Comparison of ENCODE assay signal across 1 cellular context in genomic region chr7:102935450-102936110, GRCh38.
A peak's percentile ranks its signal among the peaks of the same experiment; 100 is the strongest.
TF ChIP-seq lines count a peak whose summit lies in the region.

No MANE protein-coding gene starts in this region.

TF ChIP-seq in K562, 482 proteins besides CTCF, POLR2A, EP300 and RAD21:
- TF ChIP-seq NFXL1 (CRISPR knock-in tag; IDR thresholded peaks at IDR 0.05): no peak
- TF ChIP-seq NUFIP1 (IDR thresholded peaks at IDR 0.05; ENCODE audit: partially characterized antibody): no peak
- peak in 1 of 2 experiments; percentile 86; a peak in 2 of 4 replicates for TF ChIP-seq RCOR1 (IDR thresholded peaks at IDR 0.05; ENCODE audit: borderline replicate concordance in 1 of 2, low read depth in 2 of 2, low read length in 2 of 2)
- no peak for TF ChIP-seq HNRNPUL1 (IDR thresholded peaks at IDR 0.05; ENCODE audit: low read length)
- no peak for TF ChIP-seq E2F5 (CRISPR knock-in tag; IDR thresholded peaks at IDR 0.05)
- TF ChIP-seq HLTF (IDR thresholded peaks at IDR 0.05): no peak
- 0 out of 2 replicates have a peak, but pooled peaks have one; percentile 49 for TF ChIP-seq ZNF766 (CRISPR knock-in tag; conservative IDR thresholded peaks at IDR 0.05)
- TF ChIP-seq CEBPG (CRISPR knock-in tag; IDR thresholded peaks at IDR 0.05): no peak
- peak in 1 of 2 experiments; percentile 78; a peak in 2 of 4 replicates for TF ChIP-seq CEBPG (tag; conservative IDR thresholded peaks at IDR 0.05 in 1 of 2, IDR thresholded peaks at IDR 0.05 in 1 of 2)
- no peak for TF ChIP-seq ADNP (tag; IDR thresholded peaks at IDR 0.05)
- TF ChIP-seq, protein P1, sequence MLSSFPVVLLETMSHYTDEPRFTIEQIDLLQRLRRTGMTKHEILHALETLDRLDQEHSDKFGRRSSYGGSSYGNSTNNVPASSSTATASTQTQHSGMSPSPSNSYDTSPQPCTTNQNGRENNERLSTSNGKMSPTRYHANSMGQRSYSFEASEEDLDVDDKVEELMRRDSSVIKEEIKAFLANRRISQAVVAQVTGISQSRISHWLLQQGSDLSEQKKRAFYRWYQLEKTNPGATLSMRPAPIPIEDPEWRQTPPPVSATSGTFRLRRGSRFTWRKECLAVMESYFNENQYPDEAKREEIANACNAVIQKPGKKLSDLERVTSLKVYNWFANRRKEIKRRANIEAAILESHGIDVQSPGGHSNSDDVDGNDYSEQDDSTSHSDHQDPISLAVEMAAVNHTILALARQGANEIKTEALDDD (IDR thresholded peaks at IDR 0.05): peak; percentile 72
- 0 out of 2 replicates have a peak, but pooled peaks have one; percentile 31 for TF ChIP-seq ELF1 (tag; IDR thresholded peaks at IDR 0.05)
- TF ChIP-seq HES1 (IDR thresholded peaks at IDR 0.05; ENCODE audit: low read depth): 0 out of 2 replicates have a peak, but pooled peaks have one; percentile 17
- TF ChIP-seq CBFA2T3 (IDR thresholded peaks at IDR 0.05): peak; percentile 51; the same call in 1 of the 2 replicates
- no peak for TF ChIP-seq PBX2 (CRISPR knock-in tag; IDR thresholded peaks at IDR 0.05; ENCODE audit: low read depth)
- peak; percentile 92 for TF ChIP-seq PBX2 (tag; conservative IDR thresholded peaks at IDR 0.05; ENCODE audit: low read depth)
- TF ChIP-seq HDAC2 (IDR thresholded peaks at IDR 0.05): peak; percentile 35; the same call in 1 of the 2 replicates
- peak in 1 of 2 experiments; percentile 51; a peak in 1 of 4 replicates for TF ChIP-seq HDAC1 (IDR thresholded peaks at IDR 0.05)
- peak; percentile 95 for TF ChIP-seq MEIS2 (IDR thresholded peaks at IDR 0.05; ENCODE audit: partially characterized antibody)
- TF ChIP-seq LEF1 (IDR thresholded peaks at IDR 0.05): peak; percentile 38; the same call in 1 of the 2 replicates
- TF ChIP-seq FOXK2 (conservative IDR thresholded peaks at IDR 0.05 in 1 of 2, IDR thresholded peaks at IDR 0.05 in 1 of 2; ENCODE audit: low read depth in 2 of 2): no peak
- 0 out of 2 replicates have a peak, but pooled peaks have one; percentile 19 for TF ChIP-seq CREM (IDR thresholded peaks at IDR 0.05; ENCODE audit: low read depth)
- TF ChIP-seq, protein P2, sequence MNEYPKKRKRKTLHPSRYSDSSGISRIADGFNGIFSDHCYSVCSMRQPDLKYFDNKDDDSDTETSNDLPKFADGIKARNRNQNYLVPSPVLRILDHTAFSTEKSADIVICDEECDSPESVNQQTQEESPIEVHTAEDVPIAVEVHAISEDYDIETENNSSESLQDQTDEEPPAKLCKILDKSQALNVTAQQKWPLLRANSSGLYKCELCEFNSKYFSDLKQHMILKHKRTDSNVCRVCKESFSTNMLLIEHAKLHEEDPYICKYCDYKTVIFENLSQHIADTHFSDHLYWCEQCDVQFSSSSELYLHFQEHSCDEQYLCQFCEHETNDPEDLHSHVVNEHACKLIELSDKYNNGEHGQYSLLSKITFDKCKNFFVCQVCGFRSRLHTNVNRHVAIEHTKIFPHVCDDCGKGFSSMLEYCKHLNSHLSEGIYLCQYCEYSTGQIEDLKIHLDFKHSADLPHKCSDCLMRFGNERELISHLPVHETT (CRISPR knock-in tag; conservative IDR thresholded peaks at IDR 0.05 in 1 of 2, IDR thresholded peaks at IDR 0.05 in 1 of 2): 0 out of 4 replicates have a peak, but pooled peaks of 1 of the 2 experiments have one; percentile 7
- TF ChIP-seq, protein P3, sequence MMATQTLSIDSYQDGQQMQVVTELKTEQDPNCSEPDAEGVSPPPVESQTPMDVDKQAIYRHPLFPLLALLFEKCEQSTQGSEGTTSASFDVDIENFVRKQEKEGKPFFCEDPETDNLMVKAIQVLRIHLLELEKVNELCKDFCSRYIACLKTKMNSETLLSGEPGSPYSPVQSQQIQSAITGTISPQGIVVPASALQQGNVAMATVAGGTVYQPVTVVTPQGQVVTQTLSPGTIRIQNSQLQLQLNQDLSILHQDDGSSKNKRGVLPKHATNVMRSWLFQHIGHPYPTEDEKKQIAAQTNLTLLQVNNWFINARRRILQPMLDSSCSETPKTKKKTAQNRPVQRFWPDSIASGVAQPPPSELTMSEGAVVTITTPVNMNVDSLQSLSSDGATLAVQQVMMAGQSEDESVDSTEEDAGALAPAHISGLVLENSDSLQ (IDR thresholded peaks at IDR 0.05): peak; percentile 72
- no peak for TF ChIP-seq ZBTB17 (CRISPR knock-in tag; IDR thresholded peaks at IDR 0.05)
- no peak for TF ChIP-seq NR2C2 (CRISPR knock-in tag; IDR thresholded peaks at IDR 0.05)
- TF ChIP-seq NR2C2 (tag; IDR thresholded peaks at IDR 0.05): no peak
- TF ChIP-seq MAFK (IDR thresholded peaks at IDR 0.05; ENCODE audit: low read length): no peak
- 0 out of 2 replicates have a peak, but pooled peaks have one; percentile 45 for TF ChIP-seq DPF2 (IDR thresholded peaks at IDR 0.05)
- TF ChIP-seq TEAD4 (IDR thresholded peaks at IDR 0.05; ENCODE audit: low read length): peak; percentile 60; the same call in 1 of the 2 replicates
- no peak for TF ChIP-seq TEAD4 (CRISPR knock-in tag; IDR thresholded peaks at IDR 0.05; ENCODE audit: borderline replicate concordance)
- TF ChIP-seq, protein P4, sequence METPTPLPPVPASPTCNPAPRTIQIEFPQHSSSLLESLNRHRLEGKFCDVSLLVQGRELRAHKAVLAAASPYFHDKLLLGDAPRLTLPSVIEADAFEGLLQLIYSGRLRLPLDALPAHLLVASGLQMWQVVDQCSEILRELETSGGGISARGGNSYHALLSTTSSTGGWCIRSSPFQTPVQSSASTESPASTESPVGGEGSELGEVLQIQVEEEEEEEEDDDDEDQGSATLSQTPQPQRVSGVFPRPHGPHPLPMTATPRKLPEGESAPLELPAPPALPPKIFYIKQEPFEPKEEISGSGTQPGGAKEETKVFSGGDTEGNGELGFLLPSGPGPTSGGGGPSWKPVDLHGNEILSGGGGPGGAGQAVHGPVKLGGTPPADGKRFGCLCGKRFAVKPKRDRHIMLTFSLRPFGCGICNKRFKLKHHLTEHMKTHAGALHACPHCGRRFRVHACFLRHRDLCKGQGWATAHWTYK (CRISPR knock-in tag; IDR thresholded peaks at IDR 0.05): no peak
- TF ChIP-seq CEBPB (tag; IDR thresholded peaks at IDR 0.05): peak; percentile 81
- TF ChIP-seq ZNF316 (IDR thresholded peaks at IDR 0.05): 0 out of 2 replicates have a peak, but pooled peaks have one; percentile 4
- no peak for TF ChIP-seq THAP7 (CRISPR knock-in tag; IDR thresholded peaks at IDR 0.05)
- TF ChIP-seq KDM1A (IDR thresholded peaks at IDR 0.05): peak; percentile 76 to 77
- TF ChIP-seq DNMT1 (IDR thresholded peaks at IDR 0.05): no peak
- TF ChIP-seq SOX6 (IDR thresholded peaks at IDR 0.05): peak; percentile 33; the same call in 1 of the 2 replicates
